Comparison of ENCODE assay signal across 1 cellular context in the genomic region with DNA sequence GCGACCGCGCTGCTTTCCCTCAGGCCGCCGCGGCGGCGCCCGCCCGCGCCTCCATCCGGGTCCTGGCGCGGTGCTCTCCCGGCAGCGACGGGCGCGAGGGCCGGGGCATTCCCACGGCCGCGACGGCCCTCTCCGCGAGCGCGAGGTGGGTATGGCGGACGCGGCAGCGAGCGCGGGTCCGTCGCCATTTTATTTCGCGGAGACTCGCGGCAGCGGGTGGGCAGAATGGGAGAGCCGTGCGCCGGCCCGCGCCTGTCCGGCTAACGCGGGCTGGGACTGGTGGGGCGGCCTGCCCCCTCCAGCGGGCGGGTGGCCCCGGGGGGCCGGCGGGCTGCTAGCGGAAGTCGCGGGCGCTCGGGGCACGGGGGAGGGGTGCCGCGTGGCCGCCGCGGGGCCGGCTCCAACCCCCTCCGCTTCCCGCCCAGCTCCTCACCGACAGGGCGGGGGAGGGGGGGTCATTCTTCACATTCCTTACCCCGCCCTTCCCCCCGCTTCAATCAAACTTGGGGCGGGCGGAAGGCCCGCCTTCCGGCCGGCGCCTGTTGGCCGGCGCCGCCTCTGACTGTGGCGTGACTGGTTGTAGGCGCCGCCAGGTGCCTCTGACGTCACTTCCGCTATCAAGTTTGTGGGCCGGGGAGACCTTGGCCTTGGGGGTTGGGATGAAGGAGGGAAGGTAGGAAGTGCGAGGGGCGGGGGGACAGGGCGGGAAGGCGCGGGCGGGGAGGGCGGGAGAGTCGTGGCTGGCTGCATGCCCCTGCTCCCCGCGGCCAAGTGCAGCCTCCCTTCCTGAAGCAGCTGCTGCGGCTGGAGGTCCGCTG.
TF ChIP-seq lines count a peak whose summit lies in the region.

No MANE protein-coding gene starts in this region.

TF ChIP-seq in HEK293, 187 proteins besides CTCF, POLR2A, EP300 and RAD21 (continued from another document):
- TF ChIP-seq, protein P1, sequence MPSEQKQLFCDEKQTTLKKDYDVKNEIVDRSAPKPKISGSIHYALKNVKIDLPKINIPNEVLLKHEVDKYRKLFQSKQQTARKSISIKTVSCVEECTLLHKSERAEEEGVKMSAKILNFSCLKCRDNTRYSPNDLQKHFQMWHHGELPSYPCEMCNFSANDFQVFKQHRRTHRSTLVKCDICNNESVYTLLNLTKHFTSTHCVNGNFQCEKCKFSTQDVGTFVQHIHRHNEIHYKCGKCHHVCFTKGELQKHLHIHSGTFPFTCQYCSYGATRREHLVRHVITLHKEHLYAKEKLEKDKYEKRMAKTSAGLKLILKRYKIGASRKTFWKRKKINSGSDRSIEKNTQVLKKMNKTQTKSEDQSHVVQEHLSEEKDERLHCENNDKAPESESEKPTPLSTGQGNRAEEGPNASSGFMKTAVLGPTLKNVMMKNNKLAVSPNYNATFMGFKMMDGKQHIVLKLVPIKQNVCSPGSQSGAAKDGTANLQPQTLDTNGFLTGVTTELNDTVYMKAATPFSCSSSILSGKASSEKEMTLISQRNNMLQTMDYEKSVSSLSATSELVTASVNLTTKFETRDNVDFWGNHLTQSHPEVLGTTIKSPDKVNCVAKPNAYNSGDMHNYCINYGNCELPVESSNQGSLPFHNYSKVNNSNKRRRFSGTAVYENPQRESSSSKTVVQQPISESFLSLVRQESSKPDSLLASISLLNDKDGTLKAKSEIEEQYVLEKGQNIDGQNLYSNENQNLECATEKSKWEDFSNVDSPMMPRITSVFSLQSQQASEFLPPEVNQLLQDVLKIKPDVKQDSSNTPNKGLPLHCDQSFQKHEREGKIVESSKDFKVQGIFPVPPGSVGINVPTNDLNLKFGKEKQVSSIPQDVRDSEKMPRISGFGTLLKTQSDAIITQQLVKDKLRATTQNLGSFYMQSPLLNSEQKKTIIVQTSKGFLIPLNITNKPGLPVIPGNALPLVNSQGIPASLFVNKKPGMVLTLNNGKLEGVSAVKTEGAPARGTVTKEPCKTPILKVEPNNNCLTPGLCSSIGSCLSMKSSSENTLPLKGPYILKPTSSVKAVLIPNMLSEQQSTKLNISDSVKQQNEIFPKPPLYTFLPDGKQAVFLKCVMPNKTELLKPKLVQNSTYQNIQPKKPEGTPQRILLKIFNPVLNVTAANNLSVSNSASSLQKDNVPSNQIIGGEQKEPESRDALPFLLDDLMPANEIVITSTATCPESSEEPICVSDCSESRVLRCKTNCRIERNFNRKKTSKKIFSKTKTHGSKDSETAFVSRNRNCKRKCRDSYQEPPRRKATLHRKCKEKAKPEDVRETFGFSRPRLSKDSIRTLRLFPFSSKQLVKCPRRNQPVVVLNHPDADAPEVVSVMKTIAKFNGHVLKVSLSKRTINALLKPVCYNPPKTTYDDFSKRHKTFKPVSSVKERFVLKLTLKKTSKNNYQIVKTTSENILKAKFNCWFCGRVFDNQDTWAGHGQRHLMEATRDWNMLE (tag by site-specific recombination; conservative IDR thresholded peaks at IDR 0.05; ENCODE audit: low read depth) = peak; percentile 57
- TF ChIP-seq, protein P2, sequence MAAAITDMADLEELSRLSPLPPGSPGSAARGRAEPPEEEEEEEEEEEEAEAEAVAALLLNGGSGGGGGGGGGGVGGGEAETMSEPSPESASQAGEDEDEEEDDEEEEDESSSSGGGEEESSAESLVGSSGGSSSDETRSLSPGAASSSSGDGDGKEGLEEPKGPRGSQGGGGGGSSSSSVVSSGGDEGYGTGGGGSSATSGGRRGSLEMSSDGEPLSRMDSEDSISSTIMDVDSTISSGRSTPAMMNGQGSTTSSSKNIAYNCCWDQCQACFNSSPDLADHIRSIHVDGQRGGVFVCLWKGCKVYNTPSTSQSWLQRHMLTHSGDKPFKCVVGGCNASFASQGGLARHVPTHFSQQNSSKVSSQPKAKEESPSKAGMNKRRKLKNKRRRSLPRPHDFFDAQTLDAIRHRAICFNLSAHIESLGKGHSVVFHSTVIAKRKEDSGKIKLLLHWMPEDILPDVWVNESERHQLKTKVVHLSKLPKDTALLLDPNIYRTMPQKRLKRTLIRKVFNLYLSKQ (tag by site-specific recombination; IDR thresholded peaks at IDR 0.05; ENCODE audit: borderline replicate concordance) = no peak
- TF ChIP-seq IKZF3 (tag by site-specific recombination; IDR thresholded peaks at IDR 0.05) = peak; percentile 76; the same call in 1 of the 2 replicates
- peak; percentile 87 for TF ChIP-seq ZNF629 (tag by site-specific recombination; IDR thresholded peaks at IDR 0.05)
- TF ChIP-seq HOXD13 (CRISPR knock-in tag; IDR thresholded peaks at IDR 0.05; ENCODE audit: borderline replicate concordance) = no peak
- TF ChIP-seq WT1 (tag by site-specific recombination; IDR thresholded peaks at IDR 0.05) = no peak
- no peak for TF ChIP-seq ZNF571 (tag by site-specific recombination; IDR thresholded peaks at IDR 0.05)
- peak; percentile 44; the same call in 1 of the 2 replicates for TF ChIP-seq ZFHX2 (tag by site-specific recombination; conservative IDR thresholded peaks at IDR 0.05)
- 0 out of 2 replicates have a peak, but pooled peaks have one; percentile 47 for TF ChIP-seq ZNF660 (tag by site-specific recombination; IDR thresholded peaks at IDR 0.05)
- no peak for TF ChIP-seq ZNF544 (tag by site-specific recombination; IDR thresholded peaks at IDR 0.05)
- TF ChIP-seq SP3 (tag by site-specific recombination; IDR thresholded peaks at IDR 0.05) = peak; percentile 90
- peak; percentile 64; the same call in 1 of the 2 replicates for TF ChIP-seq EGR2 (tag by site-specific recombination; IDR thresholded peaks at IDR 0.05; ENCODE audit: low read depth)
- TF ChIP-seq ZNF2 (tag by site-specific recombination; IDR thresholded peaks at IDR 0.05) = no peak
- TF ChIP-seq ZNF449 (tag by site-specific recombination; IDR thresholded peaks at IDR 0.05) = no peak
- TF ChIP-seq, protein P3, sequence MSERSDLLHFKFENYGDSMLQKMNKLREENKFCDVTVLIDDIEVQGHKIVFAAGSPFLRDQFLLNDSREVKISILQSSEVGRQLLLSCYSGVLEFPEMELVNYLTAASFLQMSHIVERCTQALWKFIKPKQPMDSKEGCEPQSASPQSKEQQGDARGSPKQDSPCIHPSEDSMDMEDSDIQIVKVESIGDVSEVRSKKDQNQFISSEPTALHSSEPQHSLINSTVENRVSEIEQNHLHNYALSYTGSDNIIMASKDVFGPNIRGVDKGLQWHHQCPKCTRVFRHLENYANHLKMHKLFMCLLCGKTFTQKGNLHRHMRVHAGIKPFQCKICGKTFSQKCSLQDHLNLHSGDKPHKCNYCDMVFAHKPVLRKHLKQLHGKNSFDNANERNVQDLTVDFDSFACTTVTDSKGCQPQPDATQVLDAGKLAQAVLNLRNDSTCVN (tag by site-specific recombination; optimal IDR thresholded peaks at IDR 0.05) = peak; percentile 53
- peak; percentile 95 for TF ChIP-seq KLF10 (tag by site-specific recombination; IDR thresholded peaks at IDR 0.05)
- TF ChIP-seq MEIS1 (CRISPR knock-in tag; IDR thresholded peaks at IDR 0.05; ENCODE audit: borderline replicate concordance) = peak; percentile 18; the same call in 1 of the 2 replicates
- 0 out of 2 replicates have a peak, but pooled peaks have one; percentile 36 for TF ChIP-seq HOXC10 (CRISPR knock-in tag; IDR thresholded peaks at IDR 0.05)
- TF ChIP-seq ZNF785 (tag by site-specific recombination; IDR thresholded peaks at IDR 0.05) = no peak
- no peak for TF ChIP-seq ZBTB20 (tag by site-specific recombination; IDR thresholded peaks at IDR 0.05)
- no peak for TF ChIP-seq ZNF626 (tag by site-specific recombination; IDR thresholded peaks at IDR 0.05)
- no peak for TF ChIP-seq ZFP37 (tag by site-specific recombination; IDR thresholded peaks at IDR 0.05)
- no peak for TF ChIP-seq ZNF529 (tag by site-specific recombination; IDR thresholded peaks at IDR 0.05; ENCODE audit: insufficient replicate concordance)
- TF ChIP-seq, protein P4, sequence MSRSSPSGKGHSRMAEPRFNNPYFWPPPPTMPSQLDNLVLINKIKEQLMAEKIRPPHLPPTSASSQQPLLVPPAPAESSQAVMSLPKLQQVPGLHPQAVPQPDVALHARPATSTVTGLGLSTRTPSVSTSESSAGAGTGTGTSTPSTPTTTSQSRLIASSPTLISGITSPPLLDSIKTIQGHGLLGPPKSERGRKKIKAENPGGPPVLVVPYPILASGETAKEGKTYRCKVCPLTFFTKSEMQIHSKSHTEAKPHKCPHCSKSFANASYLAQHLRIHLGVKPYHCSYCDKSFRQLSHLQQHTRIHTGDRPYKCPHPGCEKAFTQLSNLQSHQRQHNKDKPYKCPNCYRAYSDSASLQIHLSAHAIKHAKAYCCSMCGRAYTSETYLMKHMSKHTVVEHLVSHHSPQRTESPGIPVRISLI (tag by site-specific recombination; IDR thresholded peaks at IDR 0.05) = no peak
- TF ChIP-seq ZNF121 (tag by site-specific recombination; IDR thresholded peaks at IDR 0.05) = no peak
- no peak for TF ChIP-seq ZSCAN30 (tag by site-specific recombination; IDR thresholded peaks at IDR 0.05)
- TF ChIP-seq GLIS2 (tag by site-specific recombination; IDR thresholded peaks at IDR 0.05) = peak; percentile 68; the same call in 1 of the 2 replicates
- TF ChIP-seq ZNF10 (tag by site-specific recombination; IDR thresholded peaks at IDR 0.05) = no peak
- TF ChIP-seq SALL2 (tag by site-specific recombination; IDR thresholded peaks at IDR 0.05; ENCODE audit: borderline replicate concordance) = no peak
- TF ChIP-seq ZNF433 (tag by site-specific recombination; IDR thresholded peaks at IDR 0.05; ENCODE audit: low read depth) = no peak
- no peak for TF ChIP-seq ZNF19 (tag by site-specific recombination; IDR thresholded peaks at IDR 0.05; ENCODE audit: low read depth)
